ENCODE assay signal across 12 cellular contexts in the genomic region with DNA sequence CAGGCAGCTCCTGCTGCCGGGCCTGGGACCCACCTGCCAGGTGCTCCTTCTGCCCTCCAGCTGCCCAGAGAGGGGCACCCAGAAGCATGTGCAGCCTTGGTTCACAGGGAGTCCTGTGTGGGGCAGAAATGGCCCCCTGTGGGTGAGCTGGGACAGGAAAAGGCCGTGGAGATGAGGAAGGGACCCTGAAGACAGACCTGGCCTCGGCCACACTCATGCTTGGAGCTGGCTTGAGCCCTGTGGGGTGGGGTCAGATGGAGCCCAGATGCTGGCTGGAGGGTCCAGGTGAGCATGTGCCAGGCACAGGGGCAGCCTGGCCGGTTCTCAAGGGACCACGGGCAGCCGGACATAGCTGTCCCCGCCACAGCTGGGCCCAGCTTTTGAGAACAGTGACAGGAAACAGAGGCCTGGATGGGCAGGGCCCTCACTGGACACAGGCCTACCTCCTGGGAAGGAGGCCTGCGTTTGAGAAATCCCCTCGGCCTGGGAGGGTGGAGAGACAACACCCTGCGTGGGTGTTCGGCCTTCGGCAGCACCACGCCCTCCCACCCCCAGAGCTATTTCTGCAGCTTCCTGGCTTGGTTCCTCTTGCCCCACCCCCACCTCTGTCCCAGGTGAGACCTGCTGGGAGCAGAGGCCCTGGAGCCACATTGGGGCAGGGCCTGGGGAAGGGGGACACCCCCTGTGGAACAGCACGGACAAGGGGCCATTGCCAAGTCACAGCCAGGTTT.
A peak's percentile ranks its signal among the peaks of the same experiment; 100 is the strongest.
DNase-seq lines count a peak whose midpoint lies in the region; ATAC-seq and TF ChIP-seq lines count a peak whose summit lies in the region.
"Had no signal": no experiment of that assay in that cellular context is flagged by ENCODE, and none has a peak within 500 bp of the region (broad histone marks: within the 10 kb centered on the region; RNA-seq: fewer than 3 reads in every experiment).

No MANE protein-coding gene starts in this region.

- H4K8ac ChIP-seq in mesendoderm (ENCODE audit: low read depth, low read length) = no peak overlapping the region

- H3K4me1 ChIP-seq in CD4-positive, CD25-positive, alpha-beta regulatory T cell (ENCODE audit: control insufficient read depth, insufficient read depth, low read length, poor library complexity, severe bottlenecking) = peaks cover 17% of the 10 kb centered on the region
- 0 out of 2 replicates have a peak, but pooled peaks cover 2% of the 10 kb centered on the region for H3K4me1 ChIP-seq in GM23338 (ENCODE audit: insufficient read depth)
- peaks cover 33% of the 10 kb centered on the region for H3K4me1 ChIP-seq in mammary epithelial cell (ENCODE audit: insufficient read depth, low read length)
- no peaks in the 10 kb centered on the region for H3K4me1 ChIP-seq in mesendoderm (ENCODE audit: control insufficient read depth, low read depth, low read length)

- intact Hi-C loops in mammary epithelial cell (cut with micrococcal nuclease) = no loop called here

- H3K4me3 ChIP-seq in CD4-positive, CD25-positive, alpha-beta regulatory T cell (ENCODE audit: low read depth, low read length) = no peak overlapping the region
- H3K4me3 ChIP-seq in GM23338 (no peak overlapping the region), mammary epithelial cell (replicated peaks in 1 of 3; ENCODE audit: insufficient read depth in 1 of 3, low read depth in 2 of 3, low read length in 3 of 3) (no peak overlapping the region), mesendoderm (ENCODE audit: low read length) (no peak overlapping the region)

- H2AFZ ChIP-seq in GM23338 = 0 out of 2 replicates have a peak overlapping the region, but pooled peaks have one; percentile 10
- H2AFZ ChIP-seq in mammary epithelial cell (ENCODE audit: low read depth, low read length) = peak overlapping the region; percentile 79

- CTCF ChIA-PET in mammary epithelial cell (lab: Charles Lee; ENCODE audit: low non-redundant PET) = interaction anchor here (0.6 kb wide), 1 partner anchor 271 kb away, joined by 4 read pairs; no protein-coding TSS in a partner anchor

- no peaks in the 10 kb centered on the region for H3K27me3 Mint-ChIP-seq in CD4-positive, CD25-positive, alpha-beta regulatory T cell
- peaks cover 11% of the 10 kb centered on the region for H3K27me3 Mint-ChIP-seq in GM23338 (ENCODE audit: insufficient read depth, low read depth, poor library complexity)
- H3K27me3 Mint-ChIP-seq: activated naive CD4-positive, alpha-beta T cell treated with anti-CD3 and anti-CD28 coated beads, Interleukin-2, amount 50 U/mL, for 24 hours had no signal

- H3K23ac ChIP-seq in mesendoderm (ENCODE audit: low read length) = no peak overlapping the region

- H3K9me3 ChIP-seq in CD4-positive, CD25-positive, alpha-beta regulatory T cell (ENCODE audit: control insufficient read depth in 2 of 2, low read length in 2 of 2) = no peaks in the 10 kb centered on the region
- no peaks in the 10 kb centered on the region for H3K9me3 ChIP-seq in mammary epithelial cell (replicated peaks; ENCODE audit: insufficient read depth, low read length)

- H3K36me3 Mint-ChIP-seq in CD4-positive, CD25-positive, alpha-beta regulatory T cell = no peaks in the 10 kb centered on the region
- H3K36me3 Mint-ChIP-seq in GM23338 (ENCODE audit: low read depth) = no peaks in the 10 kb centered on the region
- H3K36me3 Mint-ChIP-seq: activated naive CD4-positive, alpha-beta T cell treated with anti-CD3 and anti-CD28 coated beads, Interleukin-2, amount 50 U/mL, for 24 hours had no signal

- H3K36me3 ChIP-seq in CD4-positive, CD25-positive, alpha-beta regulatory T cell (ENCODE audit: control insufficient read depth, insufficient read depth, low read length) = no peaks in the 10 kb centered on the region
- H3K36me3 ChIP-seq in GM23338 (ENCODE audit: insufficient read depth) (no peaks in the 10 kb centered on the region), mammary epithelial cell (ENCODE audit: insufficient read depth, low read length) (no peaks in the 10 kb centered on the region), mesendoderm (ENCODE audit: control insufficient read depth, insufficient read depth, low read length) (no peaks in the 10 kb centered on the region)

- H3K4me2 ChIP-seq in GM23338 (no peak overlapping the region), mammary epithelial cell (ENCODE audit: insufficient read depth, low read depth, low read length) (peak overlapping the region; percentile 30), mesendoderm (ENCODE audit: low read length) (no peak overlapping the region)

- WGBS in mammary epithelial cell (ENCODE audit: low coverage, missing lambda C conversion rate) = 9% methylated on average over 10 of the region's 14 CpGs
- no CpG with 5 or more reads among the region's 14 CpGs for WGBS in mesendoderm (ENCODE audit: extremely low coverage, insufficient coverage, low lambda C conversion rate)

- DNase-seq in CD4-positive, CD25-positive, alpha-beta regulatory T cell = peak in 1 of 3 donors; percentile 42
- DNase-seq in GM23338 (ENCODE audit: low spot score) (no peak), mammary epithelial cell (peak; percentile 68), mesendoderm (no peak), NCI-H345 treated with DMSO at 0.1 percent for 48 hours (lab: John Stamatoyannopoulos, UW; ENCODE audit: unreplicated experiment) (no peak), NCI-H2227 treated with DMSO at 0.1 percent for 48 hours (lab: John Stamatoyannopoulos, UW) (no peak), MV-4-11 (lab: John Stamatoyannopoulos, UW) (no peak)
- DNase-seq: COR-L47, foreskin melanocyte had no signal

- no peak overlapping the region for H2BK5ac ChIP-seq in mesendoderm (ENCODE audit: low read length)

- no peak overlapping the region for H3K4me3 Mint-ChIP-seq in CD4-positive, CD25-positive, alpha-beta regulatory T cell
- H3K4me3 Mint-ChIP-seq in GM23338 = no peak overlapping the region
- H3K4me3 Mint-ChIP-seq: activated naive CD4-positive, alpha-beta T cell treated with anti-CD3 and anti-CD28 coated beads, Interleukin-2, amount 50 U/mL, for 24 hours had no signal

- H4K5ac ChIP-seq in mesendoderm (ENCODE audit: low read length) = no peak overlapping the region

- H3K9me2 ChIP-seq in GM23338 (ENCODE audit: insufficient read depth) = no peaks in the 10 kb centered on the region

- no peaks in the 10 kb centered on the region for H3K9me3 Mint-ChIP-seq in CD4-positive, CD25-positive, alpha-beta regulatory T cell
- no peaks in the 10 kb centered on the region for H3K9me3 Mint-ChIP-seq in GM23338
- H3K9me3 Mint-ChIP-seq: activated naive CD4-positive, alpha-beta T cell treated with anti-CD3 and anti-CD28 coated beads, Interleukin-2, amount 50 U/mL, for 24 hours had no signal

- no peak overlapping the region for H2BK120ac ChIP-seq in mesendoderm (ENCODE audit: low read depth, low read length)

- H3K79me2 ChIP-seq in GM23338 (replicated peaks; ENCODE audit: insufficient read depth) (no peaks in the 10 kb centered on the region), mammary epithelial cell (ENCODE audit: insufficient read depth, low read length) (no peaks in the 10 kb centered on the region), mesendoderm (ENCODE audit: control insufficient read depth, insufficient read depth, low read length) (no peaks in the 10 kb centered on the region)

- H3K27me3 ChIP-seq in CD4-positive, CD25-positive, alpha-beta regulatory T cell (ENCODE audit: control insufficient read depth, insufficient read depth, low read length) = no peaks in the 10 kb centered on the region
- no peaks in the 10 kb centered on the region for H3K27me3 ChIP-seq in GM23338 (ENCODE audit: insufficient read depth)
- no peaks in the 10 kb centered on the region for H3K27me3 ChIP-seq in mammary epithelial cell (ENCODE audit: insufficient read depth, low read length)
- no peaks in the 10 kb centered on the region for H3K27me3 ChIP-seq in mesendoderm (ENCODE audit: insufficient read depth, low read length, poor library complexity)

- H2BK15ac ChIP-seq in mesendoderm (replicated peaks; ENCODE audit: low read depth) = no peak overlapping the region

- H3K9ac ChIP-seq in mammary epithelial cell (ENCODE audit: insufficient read depth, low read length) (peak overlapping the region; percentile 14), mesendoderm (ENCODE audit: low read length) (no peak overlapping the region)

- BruUV-seq in mammary epithelial cell (replicated peaks; lab: Mats Ljungman, UMichigan) = no TSS peak

- H2AK5ac ChIP-seq in mesendoderm (ENCODE audit: low read length) = no peak overlapping the region

- no peak overlapping the region for H3K18ac ChIP-seq in mesendoderm (ENCODE audit: low read length)

- peak overlapping the region in 2 of 3 donors; percentile 20 to 79 for H3K27ac Mint-ChIP-seq in CD4-positive, CD25-positive, alpha-beta regulatory T cell
- no peak overlapping the region for H3K27ac Mint-ChIP-seq in GM23338
- H3K27ac Mint-ChIP-seq: activated naive CD4-positive, alpha-beta T cell treated with anti-CD3 and anti-CD28 coated beads, Interleukin-2, amount 50 U/mL, for 24 hours had no signal

- ATAC-seq in CD4-positive, CD25-positive, alpha-beta regulatory T cell (ENCODE audit: low read depth in 2 of 2) = peak in 1 of 2 donors; percentile 23
- ATAC-seq in GM23338 (peak; percentile 18), GM19035 (IDR thresholded peaks at IDR 0.05; ENCODE audit: unreplicated experiment) (no peak)
- ATAC-seq: SK-N-SH treated with all-trans-retinoic acid at 6 μM for 48 hours had no signal

- H4K20me1 ChIP-seq in GM23338 (replicated peaks; ENCODE audit: insufficient read depth) = no peaks in the 10 kb centered on the region
- H4K20me1 ChIP-seq in mammary epithelial cell (ENCODE audit: insufficient read depth, low read length) = no peaks in the 10 kb centered on the region

- no peaks in the 10 kb centered on the region for H3K79me1 ChIP-seq in mesendoderm (ENCODE audit: low read length)

- in situ Hi-C loops in mammary epithelial cell (cut with MboI; ENCODE audit: low sequenced_read_pairs in 2 of 2) = no loop called here

- no peak for TF ChIP-seq CTCF in GM23338 (conservative IDR thresholded peaks at IDR 0.05; ENCODE audit: low read depth in 2 of 2)
- TF ChIP-seq CTCF in mammary epithelial cell (conservative IDR thresholded peaks at IDR 0.05 in 1 of 2, IDR thresholded peaks at IDR 0.05 in 1 of 2; ENCODE audit: extremely low read depth in 1 of 2, insufficient read depth in 1 of 2, low read depth in 1 of 2, low read length in 2 of 2) = no peak

- peaks cover 0 to 34% (median 3%) of the 10 kb centered on the region in 4 donors for H3K4me1 Mint-ChIP-seq in CD4-positive, CD25-positive, alpha-beta regulatory T cell
- H3K4me1 Mint-ChIP-seq in GM23338 = peaks cover 15% of the 10 kb centered on the region

- H3F3A ChIP-seq in GM23338 (replicated peaks; ENCODE audit: low read depth) = no peaks in the 10 kb centered on the region

- peak overlapping the region; percentile 34 for H3K56ac ChIP-seq in mesendoderm (ENCODE audit: low read length)

- H3K4ac ChIP-seq in mesendoderm (ENCODE audit: low read depth, low read length) = no peak overlapping the region

- dilution Hi-C loops in mammary epithelial cell (cut with HindIII; ENCODE audit: low sequenced_read_pairs) = no loop called here

- no peak overlapping the region for H3K27ac ChIP-seq in CD4-positive, CD25-positive, alpha-beta regulatory T cell (ENCODE audit: insufficient read depth, low read length, poor library complexity, severe bottlenecking)
- H3K27ac ChIP-seq in GM23338 (ENCODE audit: low read depth) (no peak overlapping the region), mammary epithelial cell (ENCODE audit: insufficient read depth, low read depth, low read length) (peak overlapping the region; percentile 36), mesendoderm (ENCODE audit: low read depth, low read length) (no peak overlapping the region)
